ENCODE assay signal across 20 cellular contexts in genomic region chr13:26128676-26129075, GRCh38.
DNase-seq lines count a peak whose midpoint lies in the region; TF ChIP-seq lines count a peak whose summit lies in the region.
"Had no signal": no experiment of that assay in that cellular context is flagged by ENCODE, and none has a peak within 500 bp of the region (broad histone marks: within the 10 kb centered on the region; RNA-seq: fewer than 3 reads in every experiment).

No MANE protein-coding gene starts in this region.

- H3K79me2 ChIP-seq in OCI-LY3 (ENCODE audit: low read length), result no peaks in the 10 kb centered on the region
- no peaks in the 10 kb centered on the region for H3K79me2 ChIP-seq in mammary epithelial cell (ENCODE audit: insufficient read depth, low read length)

- in situ Hi-C loops in mammary epithelial cell (cut with MboI; ENCODE audit: low sequenced_read_pairs in 2 of 2), result no loop called here

- no peak overlapping the region for H3K4me3 Mint-ChIP-seq in MCF 10A (ENCODE audit: unreplicated experiment)
- H3K4me3 Mint-ChIP-seq: B cell; CD4-positive, alpha-beta T cell; CD8-positive, alpha-beta T cell had no signal

- peaks cover 6% of the 10 kb centered on the region for H3K36me3 Mint-ChIP-seq in MCF 10A (ENCODE audit: insufficient read depth, unreplicated experiment)
- H3K36me3 Mint-ChIP-seq: CD8-positive, alpha-beta T cell had no signal

- H3K27me3 ChIP-seq in breast epithelium (no peaks in the 10 kb centered on the region), OCI-LY3 (ENCODE audit: low read depth, low read length) (no peaks in the 10 kb centered on the region), mammary epithelial cell (ENCODE audit: insufficient read depth, low read length) (no peaks in the 10 kb centered on the region)
- H3K27me3 ChIP-seq: BLaER1 treated with 17β-estradiol and CSF1 and Interleukin-3, amounts not matched to agents 10 nM and 100 nM had no signal

- 15% methylated on average over 4 of the region's 4 CpGs for WGBS in mammary epithelial cell (ENCODE audit: low coverage, missing lambda C conversion rate)

- no peaks in the 10 kb centered on the region for H3K9me3 ChIP-seq in breast epithelium
- H3K9me3 ChIP-seq in OCI-LY3 (ENCODE audit: insufficient read depth, low read length), result no peaks in the 10 kb centered on the region
- no peaks in the 10 kb centered on the region for H3K9me3 ChIP-seq in mammary epithelial cell (replicated peaks; ENCODE audit: insufficient read depth, low read length)
- H3K9me3 ChIP-seq: A549; BLaER1 treated with 17β-estradiol and CSF1 and Interleukin-3, amounts not matched to agents 10 nM and 100 nM; Caco-2 had no signal

- H3K27ac Mint-ChIP-seq in MCF 10A (ENCODE audit: low read depth, unreplicated experiment), result no peak overlapping the region
- H3K27ac Mint-ChIP-seq: B cell; CD4-positive, alpha-beta T cell; CD8-positive, alpha-beta T cell had no signal

- CTCF ChIA-PET in MCF 10A (lab: Yijun Ruan, JAX), result interaction anchor here (0.8 kb wide), 1 partner anchor 604 kb away, joined by 4 read pairs; no protein-coding TSS in a partner anchor
- CTCF ChIA-PET in mammary epithelial cell (lab: Charles Lee; ENCODE audit: low non-redundant PET), result no interaction called here

- H3K4me1 ChIP-seq in breast epithelium, result no peaks in the 10 kb centered on the region
- H3K4me1 ChIP-seq in OCI-LY3 (ENCODE audit: low read length), result peaks cover 7% of the 10 kb centered on the region
- no peaks in the 10 kb centered on the region for H3K4me1 ChIP-seq in mammary epithelial cell (ENCODE audit: insufficient read depth, low read length)
- H3K4me1 ChIP-seq: A549; BLaER1 treated with 17β-estradiol and CSF1 and Interleukin-3, amounts not matched to agents 10 nM and 100 nM; Caco-2 had no signal

- DNase-seq in MCF 10A (ENCODE audit: unreplicated experiment) (peak; percentile 2), breast epithelium (ENCODE audit: low spot score in 2 of 2) (no peak), mammary epithelial cell (peak; percentile 1), H4 (ENCODE audit: low spot score) (no peak), HuH-7 (ENCODE audit: low spot score) (no peak)
- no peak for DNase-seq in stimulated activated CD4-positive, alpha-beta T cell treated with anti-CD3 and anti-CD28 coated beads, Interleukin-1b, Interleukin-23, amount 100 ng/mL, for 48 hours
- DNase-seq: AML-193; Caco-2; Calu3; CD4-positive, alpha-beta T cell; CD8-positive, alpha-beta T cell; DMS79 treated with DMSO at 0.1 percent for 48 hours; GDM1 had no signal

- intact Hi-C loops in MCF 10A (cut with micrococcal nuclease) (no loop called here), breast epithelium (cut with DNase I; ENCODE audit: low total_unique reads) (no loop called here), mammary epithelial cell (cut with micrococcal nuclease) (no loop called here)

- no peak for TF ChIP-seq CTCF in MCF 10A (IDR thresholded peaks at IDR 0.05; ENCODE audit: unreplicated experiment)
- no peak for TF ChIP-seq CTCF in breast epithelium (IDR thresholded peaks at IDR 0.05)
- TF ChIP-seq CTCF in OCI-LY3 (IDR thresholded peaks at IDR 0.05; ENCODE audit: low read depth, low read length), result no peak
- TF ChIP-seq CTCF in mammary epithelial cell (conservative IDR thresholded peaks at IDR 0.05 in 1 of 2, IDR thresholded peaks at IDR 0.05 in 1 of 2; ENCODE audit: extremely low read depth in 1 of 2, insufficient read depth in 1 of 2, low read depth in 1 of 2, low read length in 2 of 2), result no peak

- H3K9ac ChIP-seq in OCI-LY3 (ENCODE audit: low read length), result no peak overlapping the region
- no peak overlapping the region for H3K9ac ChIP-seq in mammary epithelial cell (ENCODE audit: insufficient read depth, low read length)
- H3K9ac ChIP-seq: BLaER1 treated with 17β-estradiol and CSF1 and Interleukin-3, amounts not matched to agents 10 nM and 100 nM had no signal

- peak overlapping the region; percentile 45 for H3K4me2 ChIP-seq in OCI-LY3 (ENCODE audit: low read length)
- no peak overlapping the region for H3K4me2 ChIP-seq in mammary epithelial cell (ENCODE audit: insufficient read depth, low read depth, low read length)
- H3K4me2 ChIP-seq: A549; BLaER1 treated with 17β-estradiol and CSF1 and Interleukin-3, amounts not matched to agents 10 nM and 100 nM had no signal

- H2AFZ ChIP-seq in OCI-LY3 (ENCODE audit: low read depth, low read length), result no peak overlapping the region
- no peak overlapping the region for H2AFZ ChIP-seq in mammary epithelial cell (ENCODE audit: low read depth, low read length)

- H3K27me3 Mint-ChIP-seq in MCF 10A (ENCODE audit: insufficient read depth, unreplicated experiment), result no peaks in the 10 kb centered on the region
- H3K27me3 Mint-ChIP-seq: B cell had no signal

- dilution Hi-C loops in mammary epithelial cell (cut with HindIII; ENCODE audit: low sequenced_read_pairs), result no loop called here

- POLR2A ChIA-PET in MCF 10A (lab: Yijun Ruan, JAX), result no interaction called here

- no peaks in the 10 kb centered on the region for H3K9me3 Mint-ChIP-seq in MCF 10A (ENCODE audit: unreplicated experiment)
- H3K9me3 Mint-ChIP-seq: CD4-positive, alpha-beta T cell; CD8-positive, alpha-beta T cell had no signal

- H3K4me1 Mint-ChIP-seq in MCF 10A (ENCODE audit: insufficient read depth, unreplicated experiment), result no peaks in the 10 kb centered on the region
- H3K4me1 Mint-ChIP-seq: B cell had no signal

- BruUV-seq in MCF 10A (replicated peaks; lab: Mats Ljungman, UMichigan) (no TSS peak), mammary epithelial cell (replicated peaks; lab: Mats Ljungman, UMichigan) (no TSS peak)

- H4K20me1 ChIP-seq in OCI-LY3 (ENCODE audit: insufficient read depth, low read length) (no peaks in the 10 kb centered on the region), mammary epithelial cell (ENCODE audit: insufficient read depth, low read length) (no peaks in the 10 kb centered on the region)
- H4K20me1 ChIP-seq: BLaER1 treated with 17β-estradiol and CSF1 and Interleukin-3, amounts not matched to agents 10 nM and 100 nM had no signal

- H3K36me3 ChIP-seq in breast epithelium (no peaks in the 10 kb centered on the region), OCI-LY3 (replicated peaks; ENCODE audit: low read depth, low read length) (no peaks in the 10 kb centered on the region), mammary epithelial cell (ENCODE audit: insufficient read depth, low read length) (no peaks in the 10 kb centered on the region)
- H3K36me3 ChIP-seq: BLaER1 treated with 17β-estradiol and CSF1 and Interleukin-3, amounts not matched to agents 10 nM and 100 nM had no signal

- H3K27ac ChIP-seq in breast epithelium, result no peak overlapping the region
- no peak overlapping the region for H3K27ac ChIP-seq in OCI-LY3 (ENCODE audit: low read length)
- no peak overlapping the region for H3K27ac ChIP-seq in mammary epithelial cell (ENCODE audit: insufficient read depth, low read depth, low read length)
- H3K27ac ChIP-seq: 22Rv1; A549; BLaER1 treated with 17β-estradiol and CSF1 and Interleukin-3, amounts not matched to agents 10 nM and 100 nM; C4-2B had no signal

- H3K4me3 ChIP-seq in breast epithelium, result no peak overlapping the region
- H3K4me3 ChIP-seq in OCI-LY3 (ENCODE audit: low read length), result no peak overlapping the region
- no peak overlapping the region for H3K4me3 ChIP-seq in mammary epithelial cell (replicated peaks in 1 of 3; ENCODE audit: insufficient read depth in 1 of 3, low read depth in 2 of 3, low read length in 3 of 3)
- H3K4me3 ChIP-seq: A549; BLaER1 treated with 17β-estradiol and CSF1 and Interleukin-3, amounts not matched to agents 10 nM and 100 nM; GM12878 had no signal

- TF ChIP-seq POLR2A in breast epithelium (IDR thresholded peaks at IDR 0.05), result no peak

Comparison
In these comparisons a context has a peak if more than half of its experiments do, and no peak if none do; other contexts are left out.
1. DNase-seq: peak in MCF 10A (single experiment) and mammary epithelial cell (single experiment); none in breast epithelium (0 of 2), H4 (single experiment), HuH-7 (single experiment) and stimulated activated CD4-positive, alpha-beta T cell treated with anti-CD3 and anti-CD28 coated beads, Interleukin-1b, Interleukin-23, amount 100 ng/mL, for 48 hours (single experiment).